Comparison of ENCODE assay signal across 8 cellular contexts in the genomic region with DNA sequence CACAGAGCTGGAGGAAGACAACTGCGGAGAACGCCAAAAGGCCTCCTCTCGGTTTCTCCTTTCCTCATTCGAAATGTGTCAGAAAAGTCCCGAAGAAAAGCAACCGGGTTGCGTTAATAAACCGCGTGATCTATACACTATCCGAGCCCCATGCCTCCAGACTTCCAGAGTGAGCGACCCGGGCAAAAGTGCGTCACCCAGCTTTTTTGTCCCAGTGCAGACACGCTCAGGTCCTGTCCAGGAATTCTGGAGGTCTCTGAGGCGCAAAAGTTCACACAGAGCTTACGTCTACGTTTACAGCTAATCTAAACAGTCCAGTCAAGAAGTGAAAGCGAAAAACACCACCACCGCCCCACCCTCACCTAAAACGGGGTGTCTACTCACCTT. TPM values are rescaled to one million over a fixed set of nuclear protein-coding genes. Genes with fewer than 3 reads are reported as not detected.
DNase-seq lines count a peak whose midpoint lies in the region; ATAC-seq and TF ChIP-seq lines count a peak whose summit lies in the region.

No MANE protein-coding gene starts in this region.

- H3K9me3 ChIP-seq in parathyroid adenoma (ENCODE audit: control insufficient read depth, low read length): no peaks in the 10 kb centered on the region

- H3K4me3 ChIP-seq in GM06990 (replicated peaks; ENCODE audit: low read depth, low read length) (peak overlapping the region; percentile 77), parathyroid adenoma (ENCODE audit: low read depth, low read length) (peak overlapping the region; percentile 80)

- H3K4me2 ChIP-seq in parathyroid adenoma (ENCODE audit: low read length): peak overlapping the region; percentile 92

- DNase-seq in GM06990 (ENCODE audit: extremely low read depth, insufficient read length) (peak; percentile 79), glomerular endothelial cell (ENCODE audit: extremely low read depth, low read depth, low spot score) (peak; percentile 12), NCI-H82 (lab: John Stamatoyannopoulos, UW) (no peak), NCI-H2171 treated with DMSO at 0.1 percent for 48 hours (lab: John Stamatoyannopoulos, UW) (no peak)
- DNase-seq in activated CD8-positive, alpha-beta memory T cell treated with anti-CD3 and anti-CD28 coated beads, Interleukin-2, amount 50 U/mL, for 48 hours: peak; percentile 78

- TF ChIP-seq CTCF in GM06990 (IDR thresholded peaks at IDR 0.05; ENCODE audit: insufficient read depth, low read length, poor library complexity, severe bottlenecking) (no peak), parathyroid adenoma (IDR thresholded peaks at IDR 0.05) (no peak)

- peak overlapping the region; percentile 42 for H3K9ac ChIP-seq in parathyroid adenoma

- ATAC-seq in GM21360 (IDR thresholded peaks at IDR 0.05; ENCODE audit: unreplicated experiment) (peak; percentile 78), HG03521 (IDR thresholded peaks at IDR 0.05; ENCODE audit: unreplicated experiment) (peak; percentile 77)

- H3K36me3 ChIP-seq in GM06990 (ENCODE audit: control insufficient read depth, insufficient read depth, low read length): peaks cover 1% of the 10 kb centered on the region; the same call in 1 of the 2 replicates
- no peaks in the 10 kb centered on the region for H3K36me3 ChIP-seq in parathyroid adenoma (ENCODE audit: control insufficient read depth, insufficient read depth, low read length)

- H3K79me2 ChIP-seq in parathyroid adenoma: peaks cover 25% of the 10 kb centered on the region

- H3K27me3 ChIP-seq in GM06990 (replicated peaks; ENCODE audit: control insufficient read depth, insufficient read depth, low read length) (no peaks in the 10 kb centered on the region), parathyroid adenoma (ENCODE audit: control insufficient read depth, insufficient read depth, low read length) (no peaks in the 10 kb centered on the region)

- H3K27ac ChIP-seq in parathyroid adenoma: peak overlapping the region; percentile 90

- H2AFZ ChIP-seq in parathyroid adenoma: peak overlapping the region; percentile 73

- peaks cover 2% of the 10 kb centered on the region for H3K4me1 ChIP-seq in parathyroid adenoma

RNA-seq across cellular contexts. Expression of a gene that starts 0.4 kb away (rescaled TPM):
- total RNA-seq in glomerular endothelial cell: 32.4 and 66.3 TPM in 2 replicates

RNA-seq across cellular contexts. Expression of a gene that starts 48.0 kb away (rescaled TPM):
- total RNA-seq in glomerular endothelial cell: 21.8 and 26.4 TPM in 2 replicates

Comparison
In these comparisons a context has a peak if more than half of its experiments do, and no peak if none do; other contexts are left out.
1. DNase-seq: peak in GM06990 (single experiment), activated CD8-positive, alpha-beta memory T cell treated with anti-CD3 and anti-CD28 coated beads, Interleukin-2, amount 50 U/mL, for 48 hours (single experiment) and glomerular endothelial cell (single experiment); none in NCI-H82 (single experiment) and NCI-H2171 treated with DMSO at 0.1 percent for 48 hours (single experiment).